11 cellular contexts compared by ENCODE assay signal in the genomic region with DNA sequence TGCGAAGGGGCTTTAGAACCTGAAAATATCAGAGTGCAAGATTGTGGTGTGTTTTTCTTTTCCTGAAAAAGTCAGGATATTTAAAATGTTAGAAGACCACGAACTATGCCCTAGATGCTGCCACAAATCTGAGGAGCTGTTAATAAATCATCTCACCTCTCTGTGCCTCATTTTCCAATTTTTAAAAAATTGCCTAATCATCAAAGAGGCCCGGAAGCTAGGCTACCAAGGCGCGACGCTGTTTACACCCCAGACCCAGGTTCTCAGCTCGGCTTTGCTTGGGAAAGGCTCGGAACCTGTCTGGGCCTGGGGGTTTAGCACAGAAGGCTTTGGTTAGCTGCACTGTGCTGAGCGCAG.
DNase-seq lines count a peak whose midpoint lies in the region; ATAC-seq and TF ChIP-seq lines count a peak whose summit lies in the region.
"Had no signal": no experiment of that assay in that cellular context is flagged by ENCODE, and none has a peak within 500 bp of the region (broad histone marks: within the 10 kb centered on the region; RNA-seq: fewer than 3 reads in every experiment).

No MANE protein-coding gene starts in this region.

- peak overlapping the region; percentile 76 for H3K27ac ChIP-seq in substantia nigra (ENCODE audit: low read depth, low read length, poor library complexity, severe bottlenecking)

- no peak for DNase-seq in T-helper 2 cell treated with Interferon-gamma antibody and Interleukin-4, amounts not matched to agents 5 μg/mL and 100 μg/mL, for 36 hours (ENCODE audit: low spot score)
- DNase-seq in T-helper 2 cell (no peak), WTC11 (ENCODE audit: low spot score) (no peak), kidney epithelial cell (ENCODE audit: low read depth) (no peak), substantia nigra (lab: John Stamatoyannopoulos, UW) (no peak), DMS114 treated with DMSO at 0.1 percent for 48 hours (lab: John Stamatoyannopoulos, UW; ENCODE audit: unreplicated experiment) (no peak), GM03348 (ENCODE audit: low spot score) (no peak)
- no peak for DNase-seq in activated CD8-positive, alpha-beta T cell treated with anti-CD3 and anti-CD28 coated beads for 36 hours
- DNase-seq: immature natural killer cell had no signal

- peak overlapping the region; percentile 31 for H3K4me3 ChIP-seq in kidney epithelial cell (ENCODE audit: low read depth, low read length)
- H3K4me3 ChIP-seq: body of pancreas had no signal

- H3K36me3 Mint-ChIP-seq in T-helper 2 cell treated with Interferon-gamma antibody and Interleukin-4, amounts not matched to agents 5 μg/mL and 100 μg/mL, for 36 hours (ENCODE audit: low read depth): no peaks in the 10 kb centered on the region
- H3K36me3 Mint-ChIP-seq in WTC11: peaks cover 2% of the 10 kb centered on the region
- H3K36me3 Mint-ChIP-seq in activated CD8-positive, alpha-beta T cell treated with anti-CD3 and anti-CD28 coated beads for 36 hours (ENCODE audit: low read depth): no peaks in the 10 kb centered on the region
- H3K36me3 Mint-ChIP-seq: IgD-negative memory B cell, immature natural killer cell had no signal

- no peak for ATAC-seq in WTC11
- ATAC-seq in activated CD8-positive, alpha-beta T cell treated with anti-CD3 and anti-CD28 coated beads for 36 hours: no peak

- CTCF ChIA-PET in WTC11 (lab: Charles Lee): interaction anchor here (2.5 kb wide), 1 partner anchor 34 kb away, joined by 5 read pairs; no protein-coding TSS in a partner anchor
- CTCF ChIA-PET in activated CD8-positive, alpha-beta T cell treated with anti-CD3 and anti-CD28 coated beads for 36 hours (lab: Charles Lee): no interaction called here

- H3K9me3 Mint-ChIP-seq in T-helper 2 cell treated with Interferon-gamma antibody and Interleukin-4, amounts not matched to agents 5 μg/mL and 100 μg/mL, for 36 hours: no peaks in the 10 kb centered on the region
- peaks cover 2% of the 10 kb centered on the region for H3K9me3 Mint-ChIP-seq in WTC11
- H3K9me3 Mint-ChIP-seq in activated CD8-positive, alpha-beta T cell treated with anti-CD3 and anti-CD28 coated beads for 36 hours: no peaks in the 10 kb centered on the region
- H3K9me3 Mint-ChIP-seq: immature natural killer cell had no signal

- peak overlapping the region; percentile 9 for H3K4me3 Mint-ChIP-seq in T-helper 2 cell treated with Interferon-gamma antibody and Interleukin-4, amounts not matched to agents 5 μg/mL and 100 μg/mL, for 36 hours
- peak overlapping the region; percentile 10; the same call in 1 of the 2 replicates for H3K4me3 Mint-ChIP-seq in WTC11
- no peak overlapping the region for H3K4me3 Mint-ChIP-seq in activated CD8-positive, alpha-beta T cell treated with anti-CD3 and anti-CD28 coated beads for 36 hours
- H3K4me3 Mint-ChIP-seq: IgD-negative memory B cell, immature natural killer cell had no signal

- H3K27ac Mint-ChIP-seq in T-helper 2 cell treated with Interferon-gamma antibody and Interleukin-4, amounts not matched to agents 5 μg/mL and 100 μg/mL, for 36 hours: no peak overlapping the region
- H3K27ac Mint-ChIP-seq in WTC11: no peak overlapping the region
- no peak overlapping the region for H3K27ac Mint-ChIP-seq in activated CD8-positive, alpha-beta T cell treated with anti-CD3 and anti-CD28 coated beads for 36 hours
- H3K27ac Mint-ChIP-seq: IgD-negative memory B cell, immature natural killer cell had no signal

- POLR2A ChIA-PET in WTC11 (lab: Charles Lee): interaction anchor here (0.6 kb wide), 1 partner anchor 74 kb away, joined by 5 read pairs; no protein-coding TSS in a partner anchor
- POLR2A ChIA-PET in activated CD8-positive, alpha-beta T cell treated with anti-CD3 and anti-CD28 coated beads for 36 hours (lab: Charles Lee): no interaction called here

- intact Hi-C loops in activated CD8-positive, alpha-beta T cell treated with anti-CD3 and anti-CD28 coated beads for 36 hours (cut with micrococcal nuclease): no loop called here

- H3K27me3 Mint-ChIP-seq in T-helper 2 cell treated with Interferon-gamma antibody and Interleukin-4, amounts not matched to agents 5 μg/mL and 100 μg/mL, for 36 hours (ENCODE audit: low read depth): peaks cover 28% of the 10 kb centered on the region
- H3K27me3 Mint-ChIP-seq in WTC11 (ENCODE audit: low read depth): peaks cover 16% of the 10 kb centered on the region
- peaks cover 18% of the 10 kb centered on the region for H3K27me3 Mint-ChIP-seq in activated CD8-positive, alpha-beta T cell treated with anti-CD3 and anti-CD28 coated beads for 36 hours

- H3K27me3 ChIP-seq in kidney epithelial cell (ENCODE audit: control insufficient read depth, insufficient read depth, low read length): peaks cover 4% of the 10 kb centered on the region
- H3K27me3 ChIP-seq: body of pancreas had no signal

- H3K36me3 ChIP-seq in kidney epithelial cell (ENCODE audit: control insufficient read depth, insufficient read depth, low read length): no peaks in the 10 kb centered on the region

- H3K4me1 Mint-ChIP-seq in T-helper 2 cell treated with Interferon-gamma antibody and Interleukin-4, amounts not matched to agents 5 μg/mL and 100 μg/mL, for 36 hours (ENCODE audit: low read depth): no peaks in the 10 kb centered on the region
- peaks cover 40% of the 10 kb centered on the region for H3K4me1 Mint-ChIP-seq in WTC11
- peaks cover 2% of the 10 kb centered on the region for H3K4me1 Mint-ChIP-seq in activated CD8-positive, alpha-beta T cell treated with anti-CD3 and anti-CD28 coated beads for 36 hours (ENCODE audit: low read depth)
- H3K4me1 Mint-ChIP-seq: IgD-negative memory B cell, immature natural killer cell had no signal

- no peak for TF ChIP-seq CTCF in WTC11 (IDR thresholded peaks at IDR 0.05)
- no peak for TF ChIP-seq CTCF in kidney epithelial cell (IDR thresholded peaks at IDR 0.05; ENCODE audit: insufficient read depth, low read length, poor library complexity, severe bottlenecking)
- no peak for TF ChIP-seq CTCF in activated CD8-positive, alpha-beta T cell treated with anti-CD3 and anti-CD28 coated beads for 36 hours (IDR thresholded peaks at IDR 0.05)

TF ChIP-seq in WTC11, 78 proteins besides CTCF, POLR2A, EP300 and RAD21:
- TF ChIP-seq IRF2 (CRISPR knock-in tag; IDR thresholded peaks at IDR 0.05; ENCODE audit: borderline replicate concordance, low read depth) (no peak), OVOL2 (CRISPR knock-in tag; IDR thresholded peaks at IDR 0.05; ENCODE audit: borderline replicate concordance) (no peak), ZNF232 (CRISPR knock-in tag; IDR thresholded peaks at IDR 0.05) (no peak), FOXP1 (CRISPR knock-in tag; IDR thresholded peaks at IDR 0.05; ENCODE audit: borderline replicate concordance) (no peak), GRHL2 (CRISPR knock-in tag; IDR thresholded peaks at IDR 0.05; ENCODE audit: insufficient replicate concordance, severe bottlenecking) (no peak), JAZF1 (CRISPR knock-in tag; IDR thresholded peaks at IDR 0.05) (no peak), SMAD4 (CRISPR knock-in tag; IDR thresholded peaks at IDR 0.05) (no peak), EMX1 (CRISPR knock-in tag; IDR thresholded peaks at IDR 0.05) (no peak), GABPB1 (CRISPR knock-in tag; IDR thresholded peaks at IDR 0.05) (no peak), MYBL2 (CRISPR knock-in tag; IDR thresholded peaks at IDR 0.05) (no peak)
- TF ChIP-seq, protein P1, sequence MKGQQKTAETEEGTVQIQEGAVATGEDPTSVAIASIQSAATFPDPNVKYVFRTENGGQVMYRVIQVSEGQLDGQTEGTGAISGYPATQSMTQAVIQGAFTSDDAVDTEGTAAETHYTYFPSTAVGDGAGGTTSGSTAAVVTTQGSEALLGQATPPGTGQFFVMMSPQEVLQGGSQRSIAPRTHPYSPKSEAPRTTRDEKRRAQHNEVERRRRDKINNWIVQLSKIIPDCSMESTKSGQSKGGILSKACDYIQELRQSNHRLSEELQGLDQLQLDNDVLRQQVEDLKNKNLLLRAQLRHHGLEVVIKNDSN (CRISPR knock-in tag; IDR thresholded peaks at IDR 0.05): no peak
